ENCODE assay signal across 9 cellular contexts in genomic region chr4:67428819-67429218, GRCh38.
"Had no signal": no experiment of that assay in that cellular context is flagged by ENCODE, and none has a peak within 500 bp of the region (broad histone marks: within the 10 kb centered on the region; RNA-seq: fewer than 3 reads in every experiment).

No MANE protein-coding gene starts in this region.

- H3K9me3 ChIP-seq: HAP-1 had no signal

- H3K27ac ChIP-seq: GM23248 had no signal

- H3K9ac ChIP-seq: GM23248 had no signal

- H3K36me3 ChIP-seq: HAP-1 had no signal

- H3K4me1 ChIP-seq: HAP-1 had no signal

- H3K4me3 ChIP-seq: GM23248, HAP-1, K562 had no signal

- DNase-seq: GM23248, GOT3, H7, HFFc6, KG1 had no signal

- ATAC-seq: HCT116, HepG2, K562 had no signal

- H2AFZ ChIP-seq: GM23248 had no signal
